ENCODE assay signal across 29 cellular contexts in the genomic region with DNA sequence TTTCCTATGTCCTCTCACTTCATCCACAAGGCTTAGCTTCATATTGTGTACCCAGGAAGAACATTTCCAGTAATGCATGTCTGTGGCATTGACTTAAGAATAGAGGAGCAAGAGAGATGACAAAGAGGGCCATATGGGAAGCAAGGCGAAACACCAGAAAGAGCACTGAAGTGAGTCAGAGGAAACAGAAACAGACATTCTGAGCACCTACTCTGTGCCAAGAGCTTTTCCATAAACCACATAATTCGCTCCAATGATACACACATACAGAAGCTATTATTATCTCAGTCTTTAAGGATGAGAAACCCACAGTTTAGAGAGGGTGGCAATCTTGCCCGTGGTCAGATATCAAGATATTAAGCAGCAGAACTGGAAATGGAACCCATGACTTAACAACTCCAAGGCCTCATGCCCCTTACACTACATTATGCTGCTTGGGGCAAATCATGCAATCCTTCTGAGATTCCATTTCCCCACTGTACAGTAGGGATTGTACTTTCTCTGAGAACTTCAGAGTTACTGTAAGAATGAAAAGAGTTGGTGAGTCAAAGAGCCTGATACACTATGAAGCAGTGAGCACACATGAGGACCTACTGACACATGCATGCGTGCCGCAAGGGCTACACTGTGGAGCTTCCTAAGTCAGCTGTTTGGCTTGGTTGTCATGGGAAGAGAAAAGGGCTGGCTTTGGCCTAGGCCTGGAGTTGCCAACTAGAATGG.
"Had no signal": no experiment of that assay in that cellular context is flagged by ENCODE, and none has a peak within 500 bp of the region (broad histone marks: within the 10 kb centered on the region; RNA-seq: fewer than 3 reads in every experiment).

No MANE protein-coding gene starts in this region.

- ATAC-seq: activated naive CD8-positive, alpha-beta T cell treated with anti-CD3 and anti-CD28 coated beads, Interleukin-2, amount 50 U/mL, for 24 hours; body of pancreas; foreskin keratinocyte; stimulated activated naive B cell treated with anti-CD40 and anti-IgM and Interleukin-4, amounts not matched to agents 10 μg/mL and 1 μg/mL and 100 μg/mL, for 72 hours; upper lobe of right lung had no signal

- H3K36me3 Mint-ChIP-seq: natural killer cell treated with Interleukin-12 subunit alpha and Interleukin-12 subunit beta and Interleukin-15 and Interleukin-18, amount 100 ng/mL, for 72 hours had no signal

- H3K27ac Mint-ChIP-seq: activated CD4-positive, alpha-beta memory T cell treated with anti-CD3 and anti-CD28 coated beads for 36 hours; activated CD4-positive, alpha-beta T cell treated with anti-CD3 and anti-CD28 coated beads, Interleukin-2, amount 10 ng/mL, durations not matched to agents 24 days and 14 days; activated naive CD4-positive, alpha-beta T cell treated with anti-CD3 and anti-CD28 coated beads, Interleukin-2, amount 50 U/mL, for 24 hours; activated naive CD8-positive, alpha-beta T cell treated with anti-CD3 and anti-CD28 coated beads, Interleukin-2, amount 50 U/mL, for 24 hours; activated T-helper 2 cell treated with anti-CD3 and anti-CD28 coated beads, Interferon-gamma antibody, Interleukin-2, Interleukin-4, amounts not matched to agents 10 μg/mL and 5 μg/mL and 100 μg/mL, durations not matched to agents 14 hours and 24 hours and 36 hours; natural killer cell treated with Interleukin-12 subunit alpha and Interleukin-12 subunit beta and Interleukin-15 and Interleukin-18, amount 100 ng/mL, for 72 hours; stimulated activated naive B cell treated with anti-CD40 and anti-IgM and Interleukin-4, amounts not matched to agents 10 μg/mL and 1 μg/mL and 100 μg/mL, for 72 hours had no signal

- DNase-seq: activated CD4-positive, alpha-beta memory T cell treated with anti-CD3 and anti-CD28 coated beads for 36 hours; activated CD4-positive, alpha-beta T cell treated with anti-CD3 and anti-CD28 coated beads, Interleukin-2, amount 10 ng/mL, durations not matched to agents 24 days and 14 days; activated CD8-positive, alpha-beta memory T cell treated with anti-CD3 and anti-CD28 coated beads, Interleukin-2, amount 50 U/mL, for 48 hours; activated naive CD8-positive, alpha-beta T cell treated with anti-CD3 and anti-CD28 coated beads, Interleukin-2, amount 50 U/mL, for 24 hours; activated T-cell treated with anti-CD3 and anti-CD28 coated beads, Interleukin-2, amount 50 U/mL, for 48 hours; body of pancreas; cerebellar nuclear complex; colonic mucosa; effector CD8-positive, alpha-beta T cell; foreskin keratinocyte; islet precursor cell; left ventricle myocardium inferior; mesendoderm; sigmoid colon; stimulated activated CD4-positive, alpha-beta T cell treated with anti-CD3 and anti-CD28 coated beads, Interleukin-15, amount 100 ng/mL, for 24 hours; stimulated activated CD4-positive, alpha-beta T cell treated with anti-CD3 and anti-CD28 coated beads, Interleukin-2, amount 100 ng/mL, for 24 hours; stimulated activated naive B cell treated with anti-CD40 and anti-IgM and Interleukin-4, amounts not matched to agents 10 μg/mL and 1 μg/mL and 100 μg/mL, for 72 hours; stomach; thyroid gland; upper lobe of right lung had no signal

- H3K27me3 Mint-ChIP-seq: activated CD4-positive, alpha-beta memory T cell treated with anti-CD3 and anti-CD28 coated beads for 36 hours; activated CD4-positive, alpha-beta T cell treated with anti-CD3 and anti-CD28 coated beads, Interleukin-2, amount 10 ng/mL, durations not matched to agents 24 days and 14 days; activated naive CD4-positive, alpha-beta T cell treated with anti-CD3 and anti-CD28 coated beads, Interleukin-2, amount 50 U/mL, for 24 hours; activated naive CD8-positive, alpha-beta T cell treated with anti-CD3 and anti-CD28 coated beads, Interleukin-2, amount 50 U/mL, for 24 hours; natural killer cell treated with Interleukin-12 subunit alpha and Interleukin-12 subunit beta and Interleukin-15 and Interleukin-18, amount 100 ng/mL, for 72 hours; stimulated activated naive B cell treated with anti-CD40 and anti-IgM and Interleukin-4, amounts not matched to agents 10 μg/mL and 1 μg/mL and 100 μg/mL, for 72 hours had no signal

- H3K27ac ChIP-seq: body of pancreas, colonic mucosa, epithelial cell of prostate, foreskin keratinocyte, left ventricle myocardium inferior, neutrophil, prostate gland, sigmoid colon, stomach, thyroid gland, upper lobe of right lung, VCaP had no signal

- FAIRE-seq: endometrium had no signal

- H3K9me3 ChIP-seq: body of pancreas, colonic mucosa, left ventricle myocardium inferior, neutrophil, prostate gland, sigmoid colon, stomach, thyroid gland, upper lobe of right lung had no signal

- H3K4me3 ChIP-seq: body of pancreas, colonic mucosa, left ventricle myocardium inferior, lung, prostate gland, sigmoid colon, stomach, thyroid gland, upper lobe of right lung had no signal

- H3K4me3 Mint-ChIP-seq: activated CD4-positive, alpha-beta memory T cell treated with anti-CD3 and anti-CD28 coated beads for 36 hours; activated CD4-positive, alpha-beta T cell treated with anti-CD3 and anti-CD28 coated beads, Interleukin-2, amount 10 ng/mL, durations not matched to agents 24 days and 14 days; activated naive CD4-positive, alpha-beta T cell treated with anti-CD3 and anti-CD28 coated beads, Interleukin-2, amount 50 U/mL, for 24 hours; activated naive CD8-positive, alpha-beta T cell treated with anti-CD3 and anti-CD28 coated beads, Interleukin-2, amount 50 U/mL, for 24 hours; natural killer cell treated with Interleukin-12 subunit alpha and Interleukin-12 subunit beta and Interleukin-15 and Interleukin-18, amount 100 ng/mL, for 72 hours; stimulated activated naive B cell treated with anti-CD40 and anti-IgM and Interleukin-4, amounts not matched to agents 10 μg/mL and 1 μg/mL and 100 μg/mL, for 72 hours had no signal

- H3K4me1 ChIP-seq: body of pancreas, colonic mucosa, foreskin keratinocyte, prostate gland, sigmoid colon, upper lobe of right lung had no signal

- H3K36me3 ChIP-seq: colonic mucosa, left ventricle myocardium inferior, neutrophil, prostate gland, sigmoid colon, thyroid gland, upper lobe of right lung had no signal

- H3K9me3 Mint-ChIP-seq: activated CD4-positive, alpha-beta memory T cell treated with anti-CD3 and anti-CD28 coated beads for 36 hours; activated CD4-positive, alpha-beta T cell treated with anti-CD3 and anti-CD28 coated beads, Interleukin-2, amount 10 ng/mL, durations not matched to agents 24 days and 14 days; activated naive CD4-positive, alpha-beta T cell treated with anti-CD3 and anti-CD28 coated beads, Interleukin-2, amount 50 U/mL, for 24 hours; activated naive CD8-positive, alpha-beta T cell treated with anti-CD3 and anti-CD28 coated beads, Interleukin-2, amount 50 U/mL, for 24 hours; activated T-helper 2 cell treated with anti-CD3 and anti-CD28 coated beads, Interferon-gamma antibody, Interleukin-2, Interleukin-4, amounts not matched to agents 10 μg/mL and 5 μg/mL and 100 μg/mL, durations not matched to agents 14 hours and 24 hours and 36 hours; natural killer cell treated with Interleukin-12 subunit alpha and Interleukin-12 subunit beta and Interleukin-15 and Interleukin-18, amount 100 ng/mL, for 72 hours; stimulated activated naive B cell treated with anti-CD40 and anti-IgM and Interleukin-4, amounts not matched to agents 10 μg/mL and 1 μg/mL and 100 μg/mL, for 72 hours had no signal

- H3K27me3 ChIP-seq: body of pancreas, colonic mucosa, foreskin keratinocyte, neutrophil, sigmoid colon, stomach, thyroid gland, upper lobe of right lung had no signal
